32 cellular contexts compared by ENCODE assay signal in genomic region chr2:161120775-161121174, GRCh38.
"Had no signal": no experiment of that assay in that cellular context is flagged by ENCODE, and none has a peak within 500 bp of the region (broad histone marks: within the 10 kb centered on the region; RNA-seq: fewer than 3 reads in every experiment).

No MANE protein-coding gene starts in this region.

- H3K9me3 ChIP-seq: ascending aorta, breast epithelium, colonic mucosa had no signal

- H3K27ac ChIP-seq: ascending aorta, cardiac muscle cell, colonic mucosa, WERI-Rb-1 had no signal

- DNase-seq: activated B cell treated with CpG ODN at 0.5 μM for 24 hours; activated CD4-positive, alpha-beta T cell treated with anti-CD3 and anti-CD28 coated beads for 48 hours; activated CD4-positive, alpha-beta T cell treated with anti-CD3 and anti-CD28 coated beads, Interleukin-2, amount 50 U/mL, for 1 hour; activated CD4-positive, alpha-beta T cell treated with anti-CD3 and anti-CD28 coated beads, Interleukin-2, amount 50 U/mL, for 48 hours; activated CD8-positive, alpha-beta memory T cell treated with anti-CD3 and anti-CD28 coated beads, Interleukin-2, amount 10 ng/mL, durations not matched to agents 7 days and 5 days; activated CD8-positive, alpha-beta memory T cell treated with anti-CD3 and anti-CD28 coated beads, Interleukin-2, amount 50 U/mL, for 4 hours; activated CD8-positive, alpha-beta T cell treated with anti-CD3 and anti-CD28 coated beads, Interleukin-2, amount 10 ng/mL, durations not matched to agents 7 days and 5 days; activated effector memory CD4-positive, alpha-beta T cell treated with anti-CD3 and anti-CD28 coated beads, Interleukin-2, amount 50 U/mL, for 16 hours; activated naive CD4-positive, alpha-beta T cell treated with anti-CD3 and anti-CD28 coated beads for 36 hours; activated naive CD8-positive, alpha-beta T cell treated with anti-CD3 and anti-CD28 coated beads, Interleukin-2, amount 10 ng/mL, durations not matched to agents 7 days and 5 days; activated T-cell treated with anti-CD3 and anti-CD28 coated beads, Interleukin-2, amount 50 U/mL, for 1 hour; activated T-cell treated with anti-CD3 and anti-CD28 coated beads, Interleukin-2, amount 50 U/mL, for 48 hours; central memory CD4-positive, alpha-beta T cell; cerebellar nuclear complex; colonic mucosa; effector CD8-positive, alpha-beta T cell; foreskin fibroblast; T-helper 1 cell; T-helper 17 cell; T1000; WERI-Rb-1 had no signal

- H3K4me3 Mint-ChIP-seq: activated B cell treated with CpG ODN at 0.5 μM for 24 hours; activated CD8-positive, alpha-beta memory T cell treated with anti-CD3 and anti-CD28 coated beads, Interleukin-2, amount 10 ng/mL, durations not matched to agents 7 days and 5 days; activated CD8-positive, alpha-beta T cell treated with anti-CD3 and anti-CD28 coated beads, Interleukin-2, amount 10 ng/mL, durations not matched to agents 7 days and 5 days; activated naive CD4-positive, alpha-beta T cell treated with anti-CD3 and anti-CD28 coated beads for 36 hours; activated naive CD8-positive, alpha-beta T cell treated with anti-CD3 and anti-CD28 coated beads, Interleukin-2, amount 10 ng/mL, durations not matched to agents 7 days and 5 days; activated T-helper 1 cell treated with anti-CD3 and anti-CD28 coated beads, Interleukin-12 subunit alpha, Interleukin-12 subunit beta, Interleukin-2, Interleukin-4 antibody, amounts not matched to agents 30 ng/mL and 10 ng/mL and 1 ng/mL, durations not matched to agents 14 hours and 24 hours and 36 hours; brain; T-helper 17 cell; T-helper 2 cell treated with Interferon-gamma antibody and Interleukin-4, amounts not matched to agents 5 μg/mL and 100 μg/mL, for 36 hours had no signal

- H3K36me3 Mint-ChIP-seq: activated naive CD4-positive, alpha-beta T cell treated with anti-CD3 and anti-CD28 coated beads, Interleukin-2, amount 50 U/mL, for 72 hours; brain had no signal

- H3K9me3 Mint-ChIP-seq: activated B cell treated with CpG ODN at 0.5 μM for 24 hours; activated naive CD4-positive, alpha-beta T cell treated with anti-CD3 and anti-CD28 coated beads for 36 hours; activated T-helper 1 cell treated with anti-CD3 and anti-CD28 coated beads, Interleukin-12 subunit alpha, Interleukin-12 subunit beta, Interleukin-2, Interleukin-4 antibody, amounts not matched to agents 30 ng/mL and 10 ng/mL and 1 ng/mL, durations not matched to agents 14 hours and 24 hours and 36 hours; activated T-helper 2 cell treated with anti-CD3 and anti-CD28 coated beads, Interferon-gamma antibody, Interleukin-2, Interleukin-4, amounts not matched to agents 10 μg/mL and 5 μg/mL and 100 μg/mL, durations not matched to agents 14 hours and 24 hours and 36 hours; brain; T-helper 2 cell treated with Interferon-gamma antibody and Interleukin-4, amounts not matched to agents 5 μg/mL and 100 μg/mL, for 36 hours had no signal

- H3K36me3 ChIP-seq: ascending aorta, breast epithelium, cardiac muscle cell, colonic mucosa, WERI-Rb-1 had no signal

- H3K27ac Mint-ChIP-seq: activated B cell treated with CpG ODN at 0.5 μM for 24 hours; activated CD8-positive, alpha-beta memory T cell treated with anti-CD3 and anti-CD28 coated beads, Interleukin-2, amount 10 ng/mL, durations not matched to agents 7 days and 5 days; activated CD8-positive, alpha-beta T cell treated with anti-CD3 and anti-CD28 coated beads, Interleukin-2, amount 10 ng/mL, durations not matched to agents 7 days and 5 days; activated naive CD4-positive, alpha-beta T cell treated with anti-CD3 and anti-CD28 coated beads for 36 hours; activated naive CD4-positive, alpha-beta T cell treated with anti-CD3 and anti-CD28 coated beads, Interleukin-2, amount 50 U/mL, for 72 hours; activated naive CD8-positive, alpha-beta T cell treated with anti-CD3 and anti-CD28 coated beads, Interleukin-2, amount 10 ng/mL, durations not matched to agents 7 days and 5 days; activated T-helper 1 cell treated with anti-CD3 and anti-CD28 coated beads, Interleukin-12 subunit alpha, Interleukin-12 subunit beta, Interleukin-2, Interleukin-4 antibody, amounts not matched to agents 30 ng/mL and 10 ng/mL and 1 ng/mL, durations not matched to agents 14 hours and 24 hours and 36 hours; activated T-helper 2 cell treated with anti-CD3 and anti-CD28 coated beads, Interferon-gamma antibody, Interleukin-2, Interleukin-4, amounts not matched to agents 10 μg/mL and 5 μg/mL and 100 μg/mL, durations not matched to agents 14 hours and 24 hours and 36 hours; brain; T-helper 17 cell; T-helper 2 cell treated with Interferon-gamma antibody and Interleukin-4, amounts not matched to agents 5 μg/mL and 100 μg/mL, for 36 hours had no signal

- FAIRE-seq: frontal cortex had no signal

- ATAC-seq: activated CD4-positive, CD25-positive, alpha-beta regulatory T cell treated with anti-CD3 and anti-CD28 coated beads, Interleukin-2, amount 50 U/mL, for 24 hours; activated CD8-positive, alpha-beta memory T cell treated with anti-CD3 and anti-CD28 coated beads, Interleukin-2, amount 10 ng/mL, durations not matched to agents 7 days and 5 days; activated CD8-positive, alpha-beta T cell treated with anti-CD3 and anti-CD28 coated beads, Interleukin-2, amount 10 ng/mL, durations not matched to agents 7 days and 5 days; activated naive CD4-positive, alpha-beta T cell treated with anti-CD3 and anti-CD28 coated beads, Interleukin-2, amount 50 U/mL, for 72 hours; esophagus mucosa; T-helper 17 cell had no signal

- H3K4me3 ChIP-seq: ascending aorta, breast epithelium, cardiac muscle cell, colonic mucosa had no signal

- H3K27me3 Mint-ChIP-seq: activated B cell treated with CpG ODN at 0.5 μM for 24 hours had no signal

- H3K27me3 ChIP-seq: ascending aorta, breast epithelium, cardiac muscle cell, colonic mucosa had no signal
